In genomic region chr3:11651900-11652299, GRCh38 we compare ENCODE assay signal across 8 cellular contexts. TPM values are rescaled to one million over a fixed set of nuclear protein-coding genes. Genes with fewer than 3 reads are reported as not detected.
A peak's percentile ranks its signal among the peaks of the same experiment; 100 is the strongest.
DNase-seq lines count a peak whose midpoint lies in the region; ATAC-seq and TF ChIP-seq lines count a peak whose summit lies in the region.

No MANE protein-coding gene starts in this region.

- ATAC-seq in GM19351 (IDR thresholded peaks at IDR 0.05; ENCODE audit: unreplicated experiment), result no peak

- H3K27ac Mint-ChIP-seq in type B pancreatic cell, result no peak overlapping the region

- H3K36me3 ChIP-seq in cardiac muscle cell, result no peaks in the 10 kb centered on the region

- H3K4me1 ChIP-seq in cardiac muscle cell (ENCODE audit: low read depth), result no peaks in the 10 kb centered on the region

- DNase-seq in cardiac muscle cell (ENCODE audit: low read depth in 1 of 2, low spot score in 1 of 2), result peak; percentile 38 to 64
- DNase-seq in cardiac septum (ENCODE audit: low spot score), result no peak
- DNase-seq in SK-MEL-5 (ENCODE audit: low read depth, low spot score), result peak; percentile 54
- DNase-seq in globus pallidus (ENCODE audit: low spot score), result peak; percentile 61
- DNase-seq in type B pancreatic cell (ENCODE audit: extremely low spot score, unreplicated experiment), result no peak
- no peak for DNase-seq in DMS153 treated with DMSO at 0.1 percent for 48 hours (lab: John Stamatoyannopoulos, UW; ENCODE audit: unreplicated experiment)
- DNase-seq in caudate nucleus (lab: John Stamatoyannopoulos, UW), result no peak

- intact Hi-C loops in cardiac septum (cut with DNase I), result loop anchor here (2.0 to 10.0 kb wide), 4 partner anchors 65 to 587 kb away; no protein-coding TSS in a partner anchor

- TF ChIP-seq CTCF in cardiac muscle cell (IDR thresholded peaks at IDR 0.05; ENCODE audit: low read depth, low read length) (peak; percentile 34), type B pancreatic cell (conservative IDR thresholded peaks at IDR 0.05) (peak; percentile 88)

- H3K9me3 ChIP-seq in cardiac muscle cell (ENCODE audit: low read depth), result no peaks in the 10 kb centered on the region

- H3K4me3 Mint-ChIP-seq in type B pancreatic cell, result no peak overlapping the region

- no peaks in the 10 kb centered on the region for H3K27me3 ChIP-seq in cardiac muscle cell

- no peak overlapping the region for H3K4me3 ChIP-seq in cardiac muscle cell

- no peaks in the 10 kb centered on the region for H3K36me3 Mint-ChIP-seq in type B pancreatic cell

- H3K4me1 Mint-ChIP-seq in type B pancreatic cell (ENCODE audit: unreplicated experiment), result peaks cover 6% of the 10 kb centered on the region

- in situ Hi-C loops in SK-MEL-5 (cut with HindIII; ENCODE audit: low pct_unique_long_range_greater_than_20kb, low sequenced_read_pairs), result no loop called here

- H3K27ac ChIP-seq in cardiac muscle cell, result no peak overlapping the region
- H3K27ac ChIP-seq in caudate nucleus (ENCODE audit: low read depth, low read length), result no peak overlapping the region

- H3K9me3 Mint-ChIP-seq in type B pancreatic cell, result no peaks in the 10 kb centered on the region

- H3K27me3 Mint-ChIP-seq in type B pancreatic cell, result no peaks in the 10 kb centered on the region

RNA-seq across cellular contexts. Expression of gene VGLL4, which starts 8.2 kb away (rescaled TPM):
- total RNA-seq in cardiac muscle cell (139 and 147 TPM in 2 replicates), cardiac septum (40.7 TPM), type B pancreatic cell (ENCODE audit: low replicate concordance) (78.5 and 111 TPM in 2 replicates)
- polyA plus RNA-seq in cardiac muscle cell, result 62.9 and 76.5 TPM in 2 replicates
- total RNA-seq in SK-MEL-5 (2014; rRNA removed; shearing (Covaris generic)), result 90.5 and 104 TPM in 2 replicates
- polyA plus RNA-seq in SK-MEL-5 (2015; cell fraction: cytosol; rRNA removed), result 154 and 161 TPM in 2 replicates
- polyA plus RNA-seq in SK-MEL-5 (2015; cell fraction: nucleus; rRNA removed), result 63.5 and 63.6 TPM in 2 replicates

Comparison
In these comparisons a context has a peak if more than half of its experiments do, and no peak if none do; other contexts are left out.
1. DNase-seq: peak in cardiac muscle cell (2 of 2), SK-MEL-5 (single experiment) and globus pallidus (single experiment); none in cardiac septum (single experiment), type B pancreatic cell (single experiment), DMS153 treated with DMSO at 0.1 percent for 48 hours (single experiment) and caudate nucleus (0 of 61).